ENCODE assay signal across 10 cellular contexts in genomic region chr3:72999971-73000370, GRCh38.
A peak's percentile ranks its signal among the peaks of the same experiment; 100 is the strongest.
DNase-seq lines count a peak whose midpoint lies in the region; TF ChIP-seq lines count a peak whose summit lies in the region.
"Had no signal": no experiment of that assay in that cellular context is flagged by ENCODE, and none has a peak within 500 bp of the region (broad histone marks: within the 10 kb centered on the region; RNA-seq: fewer than 3 reads in every experiment).

No MANE protein-coding gene starts in this region.

- H3K36me3 Mint-ChIP-seq in nephron progenitor cell (ENCODE audit: low read depth) = peaks cover 61% of the 10 kb centered on the region

- peaks cover 4% of the 10 kb centered on the region for H3K27me3 Mint-ChIP-seq in nephron progenitor cell (ENCODE audit: low read depth, poor library complexity)

- H3K4me2 ChIP-seq in DOHH2 (ENCODE audit: low read length) (peak overlapping the region; percentile 68), Loucy (ENCODE audit: low read depth, low read length, poor library complexity, severe bottlenecking) (peak overlapping the region; percentile 100)

- no peak overlapping the region for H3K27ac ChIP-seq in DOHH2 (ENCODE audit: low read depth, low read length)

- H3F3A ChIP-seq in DOHH2 (ENCODE audit: control insufficient read depth, insufficient read depth) (peaks cover 4% of the 10 kb centered on the region), Loucy (ENCODE audit: low read depth) (0 out of 2 replicates have a peak, but pooled peaks cover 2% of the 10 kb centered on the region)

- CTCF ChIA-PET in HEK293T (lab: Yijun Ruan, JAX) = no interaction called here

- H3K9me3 Mint-ChIP-seq in nephron progenitor cell = no peaks in the 10 kb centered on the region

- peak overlapping the region; percentile 86 for H3K9ac ChIP-seq in Loucy (ENCODE audit: low read depth, low read length, poor library complexity, severe bottlenecking)

- peaks cover 50% of the 10 kb centered on the region for H3K4me1 Mint-ChIP-seq in nephron progenitor cell

- no peaks in the 10 kb centered on the region for H3K9me3 ChIP-seq in DOHH2 (ENCODE audit: control insufficient read depth, insufficient read depth, low read length)
- no peaks in the 10 kb centered on the region for H3K9me3 ChIP-seq in Loucy (ENCODE audit: insufficient read depth, low read depth, low read length)

- peak; percentile 16 for DNase-seq in central memory CD4-positive, alpha-beta T cell
- no peak for DNase-seq in nephron progenitor cell
- DNase-seq in NCI-H2171 treated with DMSO at 0.1 percent for 48 hours (lab: John Stamatoyannopoulos, UW) = no peak
- DNase-seq in NCI-H345 treated with DMSO at 0.1 percent for 48 hours (lab: John Stamatoyannopoulos, UW; ENCODE audit: unreplicated experiment) = no peak
- DNase-seq in NCI-H510A treated with DMSO at 0.1 percent for 48 hours (lab: John Stamatoyannopoulos, UW) = no peak
- no peak for DNase-seq in HEK293T (ENCODE audit: extremely low spot score)
- DNase-seq: aorta, SIG-M5 had no signal

- H3K27ac Mint-ChIP-seq in nephron progenitor cell = no peak overlapping the region

- H2AFZ ChIP-seq in Loucy (ENCODE audit: low read length) = no peak overlapping the region

- H3K36me3 ChIP-seq in DOHH2 (ENCODE audit: control insufficient read depth, low read length) (peaks cover 77% of the 10 kb centered on the region), Loucy (ENCODE audit: insufficient read depth, low read length) (peaks cover 22% of the 10 kb centered on the region)

- POLR2A ChIA-PET in HEK293T (lab: Yijun Ruan, JAX) = interaction anchor here (0.9 kb wide), 1 partner anchor 11 kb away, joined by 4 read pairs; no protein-coding TSS in a partner anchor

- no peak for TF ChIP-seq CTCF in DOHH2 (IDR thresholded peaks at IDR 0.05; ENCODE audit: low read depth, low read length, poor library complexity, severe bottlenecking)
- TF ChIP-seq CTCF in Loucy (conservative IDR thresholded peaks at IDR 0.05; ENCODE audit: low read length) = no peak
- no peak for TF ChIP-seq CTCF in nephron progenitor cell (IDR thresholded peaks at IDR 0.05)

- H3K4me3 ChIP-seq in DOHH2 (ENCODE audit: low read length) = peak overlapping the region; percentile 98
- peak overlapping the region; percentile 93 for H3K4me3 ChIP-seq in Loucy (ENCODE audit: low read length, poor library complexity, severe bottlenecking)

- H3K4me3 Mint-ChIP-seq in nephron progenitor cell = peak overlapping the region; percentile 91

- H3K9me2 ChIP-seq in DOHH2 (replicated peaks; ENCODE audit: control insufficient read depth, low read length) (no peaks in the 10 kb centered on the region), Loucy (replicated peaks; ENCODE audit: low read depth, low read length) (no peaks in the 10 kb centered on the region)

- H3K79me2 ChIP-seq in DOHH2 (ENCODE audit: control insufficient read depth, low read length) = peaks cover 81% of the 10 kb centered on the region
- H3K79me2 ChIP-seq in Loucy (ENCODE audit: insufficient read depth, low read length) = peaks cover 81% of the 10 kb centered on the region

- H3K27me3 ChIP-seq in DOHH2 (ENCODE audit: control insufficient read depth, low read length) (no peaks in the 10 kb centered on the region), Loucy (ENCODE audit: insufficient read depth, low read length, poor library complexity, severe bottlenecking) (no peaks in the 10 kb centered on the region)

- peaks cover 34% of the 10 kb centered on the region for H3K4me1 ChIP-seq in DOHH2 (ENCODE audit: control insufficient read depth, low read length)
- H3K4me1 ChIP-seq in Loucy (ENCODE audit: insufficient read depth, low read length, poor library complexity, severe bottlenecking) = peaks cover 43% of the 10 kb centered on the region

- H4K20me1 ChIP-seq in DOHH2 (ENCODE audit: control insufficient read depth, insufficient read depth, low read depth, low read length) = peaks cover 32% of the 10 kb centered on the region
- H4K20me1 ChIP-seq in Loucy (ENCODE audit: insufficient read depth, low read length, poor library complexity, severe bottlenecking) = peaks cover 79% of the 10 kb centered on the region

TF ChIP-seq in HEK293T, 16 proteins besides CTCF, POLR2A, EP300 and RAD21:
- no peak for TF ChIP-seq SP1 (IDR thresholded peaks at IDR 0.05)
- no peak for TF ChIP-seq SUZ12 (IDR thresholded peaks at IDR 0.05)
- no peak for TF ChIP-seq FOXA1 (IDR thresholded peaks at IDR 0.05)
- TF ChIP-seq FOXM1 (IDR thresholded peaks at IDR 0.05; ENCODE audit: borderline replicate concordance) = no peak
- no peak for TF ChIP-seq L3MBTL2 (conservative IDR thresholded peaks at IDR 0.05)
- TF ChIP-seq FOXK2 (IDR thresholded peaks at IDR 0.05) = no peak
- TF ChIP-seq BHLHE40 (IDR thresholded peaks at IDR 0.05; ENCODE audit: borderline replicate concordance) = no peak
- TF ChIP-seq CTBP1 (IDR thresholded peaks at IDR 0.05; ENCODE audit: borderline replicate concordance) = no peak
- TF ChIP-seq HDGF (IDR thresholded peaks at IDR 0.05; ENCODE audit: borderline replicate concordance) = no peak
- TF ChIP-seq ZNF384 (IDR thresholded peaks at IDR 0.05) = no peak
- TF ChIP-seq LEF1 (IDR thresholded peaks at IDR 0.05; ENCODE audit: borderline replicate concordance) = no peak
- no peak for TF ChIP-seq ARNT (IDR thresholded peaks at IDR 0.05)
- no peak for TF ChIP-seq TARDBP (IDR thresholded peaks at IDR 0.05)
- TF ChIP-seq PKNOX1 (IDR thresholded peaks at IDR 0.05) = no peak
- TF ChIP-seq NFRKB (IDR thresholded peaks at IDR 0.05) = no peak
